8 cellular contexts compared by ENCODE assay signal in genomic region chr14:53109028-53109687, GRCh38.
A peak's percentile ranks its signal among the peaks of the same experiment; 100 is the strongest.
DNase-seq lines count a peak whose midpoint lies in the region; ATAC-seq and TF ChIP-seq lines count a peak whose summit lies in the region.

No MANE protein-coding gene starts in this region.

- DNase-seq in activated gamma-delta T cell treated with Interleukin-2 at 50 U/mL for 16 hours (peak; percentile 35), activated gamma-delta T cell (lab: John Stamatoyannopoulos, UW) (no peak), midbrain (lab: John Stamatoyannopoulos, UW) (no peak), cortex of kidney (lab: John Stamatoyannopoulos, UW) (no peak)
- DNase-seq in effector memory CD4-positive, alpha-beta T cell = peak in 2 of 3 donors; percentile 9 to 33
- peak; percentile 18 to 37 (median 32) for DNase-seq in stimulated activated CD4-positive, alpha-beta T cell treated with anti-CD3 and anti-CD28 coated beads, TNF-alpha, amount 100 ng/mL, for 48 hours (ENCODE audit: low read depth in 3 of 3)

- H2AFZ ChIP-seq in SU-DHL-6 (ENCODE audit: low read depth, low read length, severe bottlenecking) = peak overlapping the region; percentile 19

- no peaks in the 10 kb centered on the region for H4K20me1 ChIP-seq in SU-DHL-6 (ENCODE audit: low read depth, low read length)

- H3K27ac ChIP-seq in SU-DHL-6 (ENCODE audit: low read depth, low read length) = peak overlapping the region; percentile 87
- peak overlapping the region; percentile 63 for H3K27ac ChIP-seq in effector memory CD4-positive, alpha-beta T cell (ENCODE audit: insufficient read depth, low read length, poor library complexity, severe bottlenecking)

- H3K9me2 ChIP-seq in SU-DHL-6 (replicated peaks; ENCODE audit: insufficient read depth, low read length) = no peaks in the 10 kb centered on the region

- no peaks in the 10 kb centered on the region for H3K36me3 ChIP-seq in SU-DHL-6 (ENCODE audit: low read length)
- no peaks in the 10 kb centered on the region for H3K36me3 ChIP-seq in effector memory CD4-positive, alpha-beta T cell (ENCODE audit: control insufficient read depth, insufficient read depth, low read length)

- peaks cover 99% of the 10 kb centered on the region for H3K79me2 ChIP-seq in SU-DHL-6 (ENCODE audit: insufficient read depth, low read length)

- peak overlapping the region; percentile 93 for H3K4me2 ChIP-seq in SU-DHL-6 (ENCODE audit: low read depth, low read length, poor library complexity, severe bottlenecking)

- peak overlapping the region; percentile 54 for H3K4me3 ChIP-seq in SU-DHL-6 (ENCODE audit: insufficient read depth, low read length, poor library complexity, severe bottlenecking)
- H3K4me3 ChIP-seq in effector memory CD4-positive, alpha-beta T cell (ENCODE audit: insufficient read depth, low read depth, low read length, poor library complexity, severe bottlenecking) = peak overlapping the region; percentile 55

- peak; percentile 87 for ATAC-seq in HG03095 (IDR thresholded peaks at IDR 0.05; ENCODE audit: unreplicated experiment)

- peaks cover 36% of the 10 kb centered on the region for H3F3A ChIP-seq in SU-DHL-6 (ENCODE audit: insufficient read depth)

- H3K9me3 ChIP-seq in SU-DHL-6 (ENCODE audit: insufficient read depth, low read length) = no peaks in the 10 kb centered on the region
- H3K9me3 ChIP-seq in effector memory CD4-positive, alpha-beta T cell (ENCODE audit: control insufficient read depth, low read length) = no peaks in the 10 kb centered on the region

- no peaks in the 10 kb centered on the region for H3K27me3 ChIP-seq in SU-DHL-6 (ENCODE audit: low read length)
- H3K27me3 ChIP-seq in effector memory CD4-positive, alpha-beta T cell (replicated peaks; ENCODE audit: control insufficient read depth, insufficient read depth, low read length, poor library complexity, severe bottlenecking) = no peaks in the 10 kb centered on the region

- peak overlapping the region; percentile 59 for H3K9ac ChIP-seq in SU-DHL-6 (ENCODE audit: low read length)

- TF ChIP-seq CTCF in SU-DHL-6 (IDR thresholded peaks at IDR 0.05; ENCODE audit: insufficient read depth, low read length, poor library complexity, severe bottlenecking) = no peak

- H3K4me1 ChIP-seq in effector memory CD4-positive, alpha-beta T cell (ENCODE audit: control insufficient read depth, insufficient read depth, low read length, poor library complexity, severe bottlenecking) = peaks cover 10% of the 10 kb centered on the region

Comparison
In these comparisons a context has a peak if more than half of its experiments do, and no peak if none do; other contexts are left out.
1. DNase-seq: peak in activated gamma-delta T cell treated with Interleukin-2 at 50 U/mL for 16 hours (single experiment), effector memory CD4-positive, alpha-beta T cell (2 of 3) and stimulated activated CD4-positive, alpha-beta T cell treated with anti-CD3 and anti-CD28 coated beads, TNF-alpha, amount 100 ng/mL, for 48 hours (3 of 3); none in activated gamma-delta T cell (single experiment), midbrain (single experiment) and cortex of kidney (single experiment).